Comparison of ENCODE assay signal across 8 cellular contexts in genomic region chr4:185209031-185209851, GRCh38. TPM values are rescaled to one million over a fixed set of nuclear protein-coding genes. Genes with fewer than 3 reads are reported as not detected.
DNase-seq lines count a peak whose midpoint lies in the region; ATAC-seq and TF ChIP-seq lines count a peak whose summit lies in the region.

TSS of gene SNX25 (plus strand) at chr4:185209598. CDS start at chr4:185209827, 229 bp downstream.

- peak within 1 kb of the TSS; percentile 81 for H3K14ac ChIP-seq in trophoblast cell (ENCODE audit: low read length)

- peak within 1 kb of the TSS; percentile 54 for H3K9ac ChIP-seq in trophoblast cell (ENCODE audit: low read length)

- H3K4me3 ChIP-seq in trophoblast cell (ENCODE audit: low read depth, low read length) (peak within 1 kb of the TSS; percentile 80), transverse colon (peak within 1 kb of the TSS; percentile 63 to 89 (median 76))

- TF ChIP-seq POLR2A in transverse colon (IDR thresholded peaks at IDR 0.05), result peak; percentile 33

- TF ChIP-seq EP300 in transverse colon (IDR thresholded peaks at IDR 0.05; ENCODE audit: low read depth), result no peak

- H2BK12ac ChIP-seq in trophoblast cell (ENCODE audit: low read length), result peak within 1 kb of the TSS; percentile 65

- no CpG with 5 or more reads among the region's 72 CpGs for WGBS in trophoblast cell (ENCODE audit: extremely low coverage, insufficient coverage, insufficient read length)
- WGBS in transverse colon (ENCODE audit: low coverage in 1 of 2), 2 donors, result 0 to 2% methylated on average over 12 to 20 of the region's 72 CpGs

- intact Hi-C loops in Right ventricle myocardium superior (cut with DNase I), result loop anchor here (10.0 kb wide), 1 partner anchor 186 kb away; the partner anchor contains the start of genes ANKRD37 and LRP2BP
- intact Hi-C loops in transverse colon (cut with DNase I; ENCODE audit: low total_unique reads), result loop anchor here (5.0 kb wide), 1 partner anchor 188 kb away; the partner anchor contains the start of genes ANKRD37 and LRP2BP

- H3K4me1 ChIP-seq in trophoblast cell (ENCODE audit: control insufficient read depth in 1 of 2, insufficient read depth in 2 of 2, low read length in 2 of 2) (peaks cover 3 to 5% of the 10 kb centered on the region in 2 experiments), transverse colon (peaks cover 8 to 32% (median 28%) of the 10 kb centered on the region in 4 donors)

- peaks cover 8% of the 10 kb centered on the region for H3K79me2 ChIP-seq in trophoblast cell (ENCODE audit: control insufficient read depth, insufficient read depth, low read length, poor library complexity)

- peak; percentile 80 for DNase-seq in EH (ENCODE audit: low read depth)
- peak; percentile 24 to 56 for DNase-seq in SW 1271 (lab: John Stamatoyannopoulos, UW)
- DNase-seq in activated naive CD8-positive, alpha-beta T cell treated with anti-CD3 and anti-CD28 coated beads, Interleukin-2, amount 50 U/mL, for 16 hours (ENCODE audit: low read depth, low spot score), result peak; percentile 74
- DNase-seq in Right ventricle myocardium superior, result peak; percentile 94
- DNase-seq in trophoblast cell, result peak; percentile 88
- peak; percentile 90 for DNase-seq in transverse colon

- peaks cover 6% of the 10 kb centered on the region for H3K79me1 ChIP-seq in trophoblast cell (ENCODE audit: low read length)

- peak within 1 kb of the TSS; percentile 91 for H3K18ac ChIP-seq in trophoblast cell (ENCODE audit: low read length)

- TF ChIP-seq CTCF in transverse colon (IDR thresholded peaks at IDR 0.05), result no peak

- in situ Hi-C loops in transverse colon (cut with MboI; ENCODE audit: low pct_ligation_motif_present in 1 of 4, low pct_unique_long_range_greater_than_20kb in 1 of 4, low sequenced_read_pairs in 3 of 4), result loop anchor here in 1 of 4 donors (10.0 kb wide), 1 partner anchor 186 kb away; the partner anchor contains the start of genes ANKRD37 and LRP2BP

- peak within 1 kb of the TSS; percentile 62 for H4K8ac ChIP-seq in trophoblast cell (ENCODE audit: low read depth, low read length)

- peak within 1 kb of the TSS; percentile 65 for H3K4ac ChIP-seq in trophoblast cell (ENCODE audit: low read depth, low read length)

- peak within 1 kb of the TSS; percentile 80 for H2BK120ac ChIP-seq in trophoblast cell (ENCODE audit: insufficient read depth, low read length, poor library complexity)

- no peaks in the 10 kb centered on the region for H3K9me3 ChIP-seq in KOPT-K1 (ENCODE audit: insufficient read depth, low read length, poor library complexity, severe bottlenecking)
- no peaks in the 10 kb centered on the region for H3K9me3 ChIP-seq in trophoblast cell (ENCODE audit: insufficient read depth, low read depth, low read length)
- no peaks in the 10 kb centered on the region for H3K9me3 ChIP-seq in transverse colon

- peak within 1 kb of the TSS; percentile 68 for H2BK5ac ChIP-seq in trophoblast cell (ENCODE audit: low read depth, low read length, poor library complexity)

- peak; percentile 73 for ATAC-seq in GM21723 (IDR thresholded peaks at IDR 0.05; ENCODE audit: unreplicated experiment)
- ATAC-seq in Right ventricle myocardium superior (ENCODE audit: poor library complexity), result peak; percentile 98

- peak within 1 kb of the TSS; percentile 55 for H4K12ac ChIP-seq in trophoblast cell (ENCODE audit: low read depth, low read length)

- H2AFZ ChIP-seq in trophoblast cell (ENCODE audit: insufficient read depth, low read length, poor library complexity), result peak within 1 kb of the TSS; percentile 88

- H2AK5ac ChIP-seq in trophoblast cell (ENCODE audit: low read length), result no peak within 1 kb of the TSS

- H3K27me3 ChIP-seq in trophoblast cell (ENCODE audit: insufficient read depth, low read length) (no peaks in the 10 kb centered on the region), transverse colon (no peaks in the 10 kb centered on the region)

- H3K36me3 ChIP-seq in KOPT-K1 (ENCODE audit: insufficient read depth, low read length) (no peaks in the 10 kb centered on the region), trophoblast cell (ENCODE audit: control insufficient read depth in 1 of 2, insufficient read depth in 2 of 2, low read length in 2 of 2) (no peaks in the 10 kb centered on the region), transverse colon (no peaks in the 10 kb centered on the region)

- H4K91ac ChIP-seq in trophoblast cell (ENCODE audit: low read depth, low read length), result peak within 1 kb of the TSS; percentile 78

- H3K27ac ChIP-seq in KOPT-K1 (ENCODE audit: low read depth, low read length, poor library complexity, severe bottlenecking) (peak within 1 kb of the TSS; percentile 24), trophoblast cell (ENCODE audit: low read depth, low read length) (peak within 1 kb of the TSS; percentile 51), transverse colon (peak within 1 kb of the TSS; percentile 88 to 95 (median 94))

- peak within 1 kb of the TSS; percentile 99 for H3K4me2 ChIP-seq in trophoblast cell (ENCODE audit: low read length)

- no peak within 1 kb of the TSS for H3K23ac ChIP-seq in trophoblast cell (ENCODE audit: low read length)

RNA-seq across cellular contexts. Expression of gene SNX25, which starts in this region (rescaled TPM):
- total RNA-seq in Right ventricle myocardium superior (11.1 TPM), transverse colon (10 to 100 TPM; 17.1 to 68.5 (median 19.5) TPM)
- polyA plus RNA-seq in trophoblast cell (2013), result 11.4 TPM in 2 replicates

Comparison
In these comparisons a context has a peak if more than half of its experiments do, and no peak if none do; other contexts are left out.
1. Peak in every context shown above with its lines: DNase-seq, ATAC-seq, H3K4me3 ChIP-seq and H3K27ac ChIP-seq.
2. DNase-seq: peak in every context shown above with its lines; median percentile 94 in Right ventricle myocardium superior; 90 in transverse colon; 88 in trophoblast cell; 80 in EH; 74 in activated naive CD8-positive, alpha-beta T cell treated with anti-CD3 and anti-CD28 coated beads, Interleukin-2, amount 50 U/mL, for 16 hours; 40 in SW 1271.
3. H3K27ac ChIP-seq: peak in every context shown above with its lines; median percentile 94 in transverse colon; 51 in trophoblast cell; 24 in KOPT-K1.